Comparison of ENCODE assay signal across 10 cellular contexts in genomic region chr13:41500501-41500900, GRCh38. TPM values are rescaled to one million over a fixed set of nuclear protein-coding genes. Genes with fewer than 3 reads are reported as not detected.
DNase-seq lines count a peak whose midpoint lies in the region; ATAC-seq and TF ChIP-seq lines count a peak whose summit lies in the region.
"Had no signal": no experiment of that assay in that cellular context is flagged by ENCODE, and none has a peak within 500 bp of the region (broad histone marks: within the 10 kb centered on the region; RNA-seq: fewer than 3 reads in every experiment).

No MANE protein-coding gene starts in this region.

- no peaks in the 10 kb centered on the region for H3K36me3 ChIP-seq in SJCRH30
- H3K36me3 ChIP-seq in mesendoderm (ENCODE audit: control insufficient read depth, insufficient read depth, low read length), result no peaks in the 10 kb centered on the region
- H3K36me3 ChIP-seq: vagina had no signal

- H3K27me3 Mint-ChIP-seq in CD4-positive, alpha-beta T cell, result no peaks in the 10 kb centered on the region

- H3K56ac ChIP-seq in mesendoderm (ENCODE audit: low read length), result no peak overlapping the region

- H3K4me2 ChIP-seq in mesendoderm (ENCODE audit: low read length), result no peak overlapping the region
- H3K4me2 ChIP-seq: KMS-11 had no signal

- H3K4me1 ChIP-seq in SJCRH30 (peaks cover 31% of the 10 kb centered on the region), mesendoderm (ENCODE audit: control insufficient read depth, low read depth, low read length) (no peaks in the 10 kb centered on the region)

- intact Hi-C loops in CD4-positive, alpha-beta T cell (cut with DNase I, micrococcal nuclease), result no loop called here

- no peak overlapping the region for H3K27ac ChIP-seq in CD4-positive, alpha-beta T cell (ENCODE audit: low read depth, low read length)
- H3K27ac ChIP-seq in SJCRH30 (no peak overlapping the region), mesendoderm (ENCODE audit: low read depth, low read length) (no peak overlapping the region)
- H3K27ac ChIP-seq: KMS-11, vagina had no signal

- peak overlapping the region; percentile 52 for H3K4me3 Mint-ChIP-seq in CD4-positive, alpha-beta T cell

- peaks cover 4% of the 10 kb centered on the region for H3K9me3 Mint-ChIP-seq in CD4-positive, alpha-beta T cell

- POLR2A ChIA-PET in CD4-positive, alpha-beta T cell (lab: Charles Lee), result interaction anchor here (0.6 to 1.7 kb wide), 2 partner anchors 12 to 42 kb away, joined by 3 to 6 read pairs; no protein-coding TSS in a partner anchor

- no peak overlapping the region for H2AK5ac ChIP-seq in mesendoderm (ENCODE audit: low read length)

- H4K8ac ChIP-seq in mesendoderm (ENCODE audit: low read depth, low read length), result no peak overlapping the region

- no peak overlapping the region for H3K18ac ChIP-seq in mesendoderm (ENCODE audit: low read length)

- no peak overlapping the region for H3K9ac ChIP-seq in mesendoderm (ENCODE audit: low read length)
- H3K9ac ChIP-seq: KMS-11 had no signal

- H3K4me1 Mint-ChIP-seq in CD4-positive, alpha-beta T cell (ENCODE audit: low read depth), result peaks cover 82% of the 10 kb centered on the region

- H3K27me3 ChIP-seq in CD4-positive, alpha-beta T cell (ENCODE audit: control insufficient read depth, insufficient read depth, low read length), result no peaks in the 10 kb centered on the region
- H3K27me3 ChIP-seq in SJCRH30, result no peaks in the 10 kb centered on the region
- H3K27me3 ChIP-seq in mesendoderm (ENCODE audit: insufficient read depth, low read length, poor library complexity), result no peaks in the 10 kb centered on the region
- H3K27me3 ChIP-seq: vagina had no signal

- no peak overlapping the region for H3K4me3 ChIP-seq in SJCRH30
- no peak overlapping the region for H3K4me3 ChIP-seq in epithelial cell of esophagus (ENCODE audit: low read length)
- H3K4me3 ChIP-seq in mesendoderm (ENCODE audit: low read length), result no peak overlapping the region
- H3K4me3 ChIP-seq: vagina had no signal

- no peak overlapping the region for H2BK15ac ChIP-seq in mesendoderm (replicated peaks; ENCODE audit: low read depth)

- no peaks in the 10 kb centered on the region for H3K79me2 ChIP-seq in mesendoderm (ENCODE audit: control insufficient read depth, insufficient read depth, low read length)

- H2BK120ac ChIP-seq in mesendoderm (ENCODE audit: low read depth, low read length), result no peak overlapping the region

- no peak for TF ChIP-seq CTCF in CD4-positive, alpha-beta T cell (IDR thresholded peaks at IDR 0.05)
- TF ChIP-seq CTCF in epithelial cell of esophagus (IDR thresholded peaks at IDR 0.05; ENCODE audit: insufficient read depth, low read depth, low read length, missing control alignments), result no peak

- H3K36me3 Mint-ChIP-seq in CD4-positive, alpha-beta T cell (ENCODE audit: low read depth), result no peaks in the 10 kb centered on the region

- H3K27ac Mint-ChIP-seq in CD4-positive, alpha-beta T cell, result peak overlapping the region; percentile 80

- CTCF ChIA-PET in CD4-positive, alpha-beta T cell (lab: Charles Lee), result no interaction called here

- no peak overlapping the region for H3K23ac ChIP-seq in mesendoderm (ENCODE audit: low read length)

- H4K5ac ChIP-seq in mesendoderm (ENCODE audit: low read length), result no peak overlapping the region

- peak; percentile 90 for ATAC-seq in CD4-positive, alpha-beta T cell (ENCODE audit: poor library complexity)
- ATAC-seq in GM21619 (IDR thresholded peaks at IDR 0.05; ENCODE audit: unreplicated experiment), result peak; percentile 45
- ATAC-seq in GM21360 (IDR thresholded peaks at IDR 0.05; ENCODE audit: unreplicated experiment), result no peak
- ATAC-seq in GM21515 (IDR thresholded peaks at IDR 0.05; ENCODE audit: unreplicated experiment), result no peak

- H2BK5ac ChIP-seq in mesendoderm (ENCODE audit: low read length), result no peak overlapping the region

- peak in 9 of 10 experiments; percentile 17 to 56 (median 39) for DNase-seq in CD4-positive, alpha-beta T cell
- DNase-seq in SJCRH30, result peak; percentile 40 to 46
- peak; percentile 78 for DNase-seq in epithelial cell of esophagus (ENCODE audit: low read depth)
- no peak for DNase-seq in AML-193 (lab: John Stamatoyannopoulos, UW)
- no peak for DNase-seq in mesendoderm

- H3K9me3 ChIP-seq in CD4-positive, alpha-beta T cell (ENCODE audit: control insufficient read depth, low read length), result no peaks in the 10 kb centered on the region
- no peaks in the 10 kb centered on the region for H3K9me3 ChIP-seq in SJCRH30 (replicated peaks)
- H3K9me3 ChIP-seq: vagina had no signal

- no peaks in the 10 kb centered on the region for H3K79me1 ChIP-seq in mesendoderm (ENCODE audit: low read length)

- no CpG with 5 or more reads among the region's 5 CpGs for WGBS in mesendoderm (ENCODE audit: extremely low coverage, insufficient coverage, low lambda C conversion rate)

- no peak overlapping the region for H3K4ac ChIP-seq in mesendoderm (ENCODE audit: low read depth, low read length)

RNA-seq across cellular contexts. Expression of gene RGCC, which starts 43.2 kb away (rescaled TPM):
- 100 to 1,000 TPM; 752 to 758 TPM for total RNA-seq in CD4-positive, alpha-beta T cell
- total RNA-seq in SJCRH30 (2014; rRNA removed; shearing (Covaris generic)), result not detected in 2 replicates
- polyA plus RNA-seq in mesendoderm (2013, experiment 1 of 2), result 0.18 TPM
- polyA plus RNA-seq in mesendoderm (2013, experiment 2 of 2), result 0.20 TPM

Comparison
In these comparisons a context has a peak if more than half of its experiments do, and no peak if none do; other contexts are left out.
1. ATAC-seq: peak in CD4-positive, alpha-beta T cell (single experiment) and GM21619 (single experiment); none in GM21360 (single experiment) and GM21515 (single experiment).
2. DNase-seq: peak in CD4-positive, alpha-beta T cell (9 of 10), SJCRH30 (2 of 2) and epithelial cell of esophagus (single experiment); none in AML-193 (0 of 2) and mesendoderm (single experiment).
3. RNA of gene RGCC, which starts 43.2 kb away (total RNA-seq): 752 to 758 TPM in CD4-positive, alpha-beta T cell; not detected in SJCRH30; every median in the first group is over 100 times any median in the second.